In genomic region chr10:22460101-22460500, GRCh38 we compare ENCODE assay signal across 30 cellular contexts.
"Had no signal": no experiment of that assay in that cellular context is flagged by ENCODE, and none has a peak within 500 bp of the region (broad histone marks: within the 10 kb centered on the region; RNA-seq: fewer than 3 reads in every experiment).

No MANE protein-coding gene starts in this region.

- DNase-seq: activated CD4-positive, alpha-beta memory T cell treated with anti-CD3 and anti-CD28 coated beads, Interleukin-2, amount 10 ng/mL, durations not matched to agents 7 days and 5 days; activated CD4-positive, alpha-beta T cell treated with anti-CD3 and anti-CD28 coated beads for 36 hours; activated CD4-positive, alpha-beta T cell treated with anti-CD3 and anti-CD28 coated beads, Interleukin-2, amount 10 ng/mL, durations not matched to agents 24 days and 14 days; activated CD4-positive, alpha-beta T cell treated with anti-CD3 and anti-CD28 coated beads, Interleukin-2, amount 50 U/mL, for 4 hours; activated CD4-positive, CD25-positive, alpha-beta regulatory T cell; activated CD4-positive, CD25-positive, alpha-beta regulatory T cell treated with anti-CD3 and anti-CD28 coated beads, Interleukin-2, amount 50 U/mL, for 72 hours; activated CD8-positive, alpha-beta memory T cell treated with anti-CD3 and anti-CD28 coated beads, Interleukin-2, amount 50 U/mL, for 48 hours; activated gamma-delta T cell; activated naive CD4-positive, alpha-beta T cell; activated naive CD4-positive, alpha-beta T cell treated with anti-CD3 and anti-CD28 coated beads, Interleukin-2, amount 10 ng/mL, durations not matched to agents 7 days and 5 days; activated naive CD8-positive, alpha-beta T cell treated with anti-CD3 and anti-CD28 coated beads, Interleukin-2, amount 10 ng/mL, durations not matched to agents 7 days and 5 days; activated T-cell treated with anti-CD3 and anti-CD28 coated beads for 4 hours; activated T-cell treated with anti-CD3 and anti-CD28 coated beads, Interleukin-2, amount 50 U/mL, for 24 hours; activated T-cell treated with anti-CD3 and anti-CD28 coated beads, Interleukin-2, amount 50 U/mL, for 72 hours; brain microvascular endothelial cell; colonic mucosa; effector CD8-positive, alpha-beta T cell; esophagus squamous epithelium; foreskin fibroblast; gastrocnemius medialis; glutamatergic neuron; heart left ventricle; T-cell; T-helper 9 cell had no signal

- ATAC-seq: activated CD4-positive, alpha-beta T cell treated with anti-CD3 and anti-CD28 coated beads for 36 hours; activated naive CD4-positive, alpha-beta T cell treated with anti-CD3 and anti-CD28 coated beads, Interleukin-2, amount 50 U/mL, for 72 hours; activated T-cell treated with anti-CD3 and anti-CD28 coated beads, Interleukin-2, amount 50 U/mL, for 72 hours; gastrocnemius medialis; heart left ventricle; T-cell had no signal

- H3K4me1 ChIP-seq: ascending aorta, colonic mucosa, esophagus squamous epithelium, gastrocnemius medialis, heart left ventricle had no signal

- H3K36me3 ChIP-seq: ascending aorta, brain microvascular endothelial cell, colonic mucosa, esophagus squamous epithelium, gastrocnemius medialis, heart left ventricle had no signal

- H3K4me3 ChIP-seq: ascending aorta, colonic mucosa, esophagus squamous epithelium, gastrocnemius medialis, heart left ventricle had no signal

- H3K27ac ChIP-seq: ascending aorta, brain microvascular endothelial cell, colonic mucosa, epithelial cell of prostate, esophagus squamous epithelium, gastrocnemius medialis, heart left ventricle had no signal

- H3K9me3 ChIP-seq: ascending aorta, colonic mucosa, esophagus squamous epithelium, gastrocnemius medialis had no signal

- H3K27me3 ChIP-seq: ascending aorta, brain microvascular endothelial cell, colonic mucosa, esophagus squamous epithelium had no signal

- FAIRE-seq: bronchial epithelial cell, endometrium, endothelial cell of umbilical vein had no signal
